ENCODE assay signal across 16 cellular contexts in genomic region chr7:64892116-64892515, GRCh38. TPM values are rescaled to one million over a fixed set of nuclear protein-coding genes. Genes with fewer than 3 reads are reported as not detected.
DNase-seq lines count a peak whose midpoint lies in the region; ATAC-seq and TF ChIP-seq lines count a peak whose summit lies in the region.
"Had no signal": no experiment of that assay in that cellular context is flagged by ENCODE, and none has a peak within 500 bp of the region (broad histone marks: within the 10 kb centered on the region; RNA-seq: fewer than 3 reads in every experiment).

No MANE protein-coding gene starts in this region.

- ATAC-seq in HG02798 (IDR thresholded peaks at IDR 0.05; ENCODE audit: poor library complexity, unreplicated experiment): no peak
- no peak for ATAC-seq in HG03095 (IDR thresholded peaks at IDR 0.05; ENCODE audit: unreplicated experiment)
- ATAC-seq: Panc1 had no signal

- no peak for TF ChIP-seq CTCF in GM10248 (IDR thresholded peaks at IDR 0.05; ENCODE audit: control extremely low read depth, extremely low read depth, low read depth, missing control alignments)

- DNase-seq in NCI-H2029 (lab: John Stamatoyannopoulos, UW): peak; percentile 13
- no peak for DNase-seq in caudate nucleus (lab: John Stamatoyannopoulos, UW)
- DNase-seq in inferior parietal cortex (ENCODE audit: extremely low spot score): peak; percentile 32
- peak; percentile 23 for DNase-seq in ureter (ENCODE audit: low spot score)
- DNase-seq in GM10248 (ENCODE audit: extremely low spot score): no peak
- DNase-seq: ACHN, H9, NCI-H1105, NCI-H187, NCI-H2171 treated with DMSO at 0.1 percent for 48 hours, NCI-H774, Right ventricle myocardium superior, SK-N-SH had no signal

- CTCF ChIA-PET in GM10248 (lab: Yijun Ruan, JAX): interaction anchor here (0.6 kb wide), 1 partner anchor 11 kb away, joined by 3 read pairs; the partner anchor contains the start of gene ZNF273

- POLR2A ChIA-PET in GM10248 (lab: Yijun Ruan, JAX): no interaction called here

- peak overlapping the region; percentile 83 for H3K27ac ChIP-seq in caudate nucleus (ENCODE audit: low read depth, low read length)

RNA-seq across cellular contexts. Expression of gene ZNF273, which starts 11.0 kb away (rescaled TPM):
- 11.6 TPM for total RNA-seq in ureter

Comparison
In these comparisons a context has a peak if more than half of its experiments do, and no peak if none do; other contexts are left out.
1. DNase-seq: peak in NCI-H2029 (single experiment), inferior parietal cortex (single experiment) and ureter (single experiment); none in caudate nucleus (0 of 61) and GM10248 (single experiment).